Comparison of ENCODE assay signal across 9 cellular contexts in genomic region chrX:106050054-106050453, GRCh38. TPM values are rescaled to one million over a fixed set of nuclear protein-coding genes. Genes with fewer than 3 reads are reported as not detected.
"Had no signal": no experiment of that assay in that cellular context is flagged by ENCODE, and none has a peak within 500 bp of the region (broad histone marks: within the 10 kb centered on the region; RNA-seq: fewer than 3 reads in every experiment).

No MANE protein-coding gene starts in this region.

- H3K4me2 ChIP-seq: GM23338, KMS-11 had no signal

- H3K9ac ChIP-seq: KMS-11 had no signal

- H3K27ac ChIP-seq: KMS-11 had no signal

- H3K4me3 ChIP-seq: GM23338 had no signal

- DNase-seq: H9, HCEC 1CT, KBM-7 had no signal

- H2AFZ ChIP-seq: GM23338 had no signal

- FAIRE-seq: H1, H54, HTR-8/SVneo had no signal

- ATAC-seq: GM23338 had no signal

RNA-seq across cellular contexts. Expression of gene SERPINA7, which starts 11.5 kb away (rescaled TPM):
- total RNA-seq: GM23338, H1, H9, HT-29 had no signal
- polyA plus RNA-seq: GM23338, H1 had no signal
